ENCODE assay signal across 8 cellular contexts in genomic region chr11:86799680-86800075, GRCh38. TPM values are rescaled to one million over a fixed set of nuclear protein-coding genes. Genes with fewer than 3 reads are reported as not detected.
A peak's percentile ranks its signal among the peaks of the same experiment; 100 is the strongest.
DNase-seq lines count a peak whose midpoint lies in the region; ATAC-seq and TF ChIP-seq lines count a peak whose summit lies in the region.

No MANE protein-coding gene starts in this region.

- H3K4me1 ChIP-seq in Peyer's patch (peaks cover 0 to 3% (median 1%) of the 10 kb centered on the region in 4 donors), esophagus muscularis mucosa (peaks cover 10 to 46% (median 42%) of the 10 kb centered on the region in 4 donors)

- H3K27me3 ChIP-seq in Peyer's patch (no peaks in the 10 kb centered on the region), esophagus muscularis mucosa (no peaks in the 10 kb centered on the region)

- ATAC-seq in HG02852 (IDR thresholded peaks at IDR 0.05; ENCODE audit: unreplicated experiment) (no peak), GM19035 (IDR thresholded peaks at IDR 0.05; ENCODE audit: unreplicated experiment) (no peak), GM21576 (IDR thresholded peaks at IDR 0.05; ENCODE audit: unreplicated experiment) (no peak)

- H3K4me3 Mint-ChIP-seq in nephron progenitor cell, result peak overlapping the region; percentile 84

- H3K4me3 ChIP-seq in Peyer's patch (peak overlapping the region; percentile 39 to 83 (median 56)), esophagus muscularis mucosa (peak overlapping the region; percentile 77 to 85 (median 81))

- H3K27ac Mint-ChIP-seq in nephron progenitor cell, result no peak overlapping the region

- H3K9me3 Mint-ChIP-seq in nephron progenitor cell, result no peaks in the 10 kb centered on the region

- TF ChIP-seq POLR2A in Peyer's patch (IDR thresholded peaks at IDR 0.05) (no peak), esophagus muscularis mucosa (IDR thresholded peaks at IDR 0.05; ENCODE audit: low read depth) (no peak)

- peaks cover 61% of the 10 kb centered on the region for H3K4me1 Mint-ChIP-seq in nephron progenitor cell

- TF ChIP-seq EP300 in esophagus muscularis mucosa (IDR thresholded peaks at IDR 0.05), result no peak

- intact Hi-C loops in esophagus muscularis mucosa (cut with DNase I), result loop anchor here (5.0 kb wide), 5 partner anchors 57 to 342 kb away; partner anchors contain the start of gene ME3

- no peaks in the 10 kb centered on the region for H3K36me3 Mint-ChIP-seq in nephron progenitor cell (ENCODE audit: low read depth)

- H3K9me3 ChIP-seq in Peyer's patch (no peaks in the 10 kb centered on the region), esophagus muscularis mucosa (no peaks in the 10 kb centered on the region)

- no peaks in the 10 kb centered on the region for H3K36me3 ChIP-seq in Peyer's patch
- no peaks in the 10 kb centered on the region for H3K36me3 ChIP-seq in esophagus muscularis mucosa

- DNase-seq in Peyer's patch (no peak), esophagus muscularis mucosa (ENCODE audit: extremely low spot score) (no peak), nephron progenitor cell (no peak), AG20443 (ENCODE audit: low spot score) (no peak)

- 0 out of 2 replicates have a peak, but pooled peaks have one; percentile 2 for TF ChIP-seq CTCF in C4-2B (conservative IDR thresholded peaks at IDR 0.05)
- no peak for TF ChIP-seq CTCF in Peyer's patch (IDR thresholded peaks at IDR 0.05)
- TF ChIP-seq CTCF in esophagus muscularis mucosa (IDR thresholded peaks at IDR 0.05), result peak in 1 of 3 experiments; percentile 10
- TF ChIP-seq CTCF in nephron progenitor cell (IDR thresholded peaks at IDR 0.05), result no peak

- peaks cover 5% of the 10 kb centered on the region for H3K27me3 Mint-ChIP-seq in nephron progenitor cell (ENCODE audit: low read depth, poor library complexity)

- WGBS in esophagus muscularis mucosa, result 67% methylated on average over 10 of the region's 13 CpGs

- H3K27ac ChIP-seq in C4-2B (peak overlapping the region; percentile 41), Peyer's patch (peak overlapping the region; percentile 36 to 81 (median 56)), esophagus muscularis mucosa (replicated peaks in 1 of 4) (peak overlapping the region; percentile 78 to 88 (median 86))

RNA-seq across cellular contexts. Expression of gene PRSS23, which starts 0.7 kb away (rescaled TPM):
- total RNA-seq in Peyer's patch, result 10 to 100 TPM in 1 of 4 donors, 1 to 10 TPM in 3; 4.6 to 12.0 (median 8.5) TPM
- 10 to 100 TPM; 33.4 to 68.8 (median 46.4) TPM for total RNA-seq in esophagus muscularis mucosa
